Comparison of ENCODE assay signal across 14 cellular contexts in genomic region chr22:44947029-44947428, GRCh38.
DNase-seq lines count a peak whose midpoint lies in the region; TF ChIP-seq lines count a peak whose summit lies in the region.
"Had no signal": no experiment of that assay in that cellular context is flagged by ENCODE, and none has a peak within 500 bp of the region (broad histone marks: within the 10 kb centered on the region; RNA-seq: fewer than 3 reads in every experiment).

No MANE protein-coding gene starts in this region.

- peaks cover 0 to 5% (median 0%) of the 10 kb centered on the region in 4 donors for H3K9me3 ChIP-seq in esophagus muscularis mucosa
- H3K9me3 ChIP-seq: A549 had no signal

- no peak for TF ChIP-seq EP300 in esophagus muscularis mucosa (IDR thresholded peaks at IDR 0.05)

- no peaks in the 10 kb centered on the region for H3K36me3 ChIP-seq in esophagus muscularis mucosa

- H3K27ac ChIP-seq in esophagus muscularis mucosa (replicated peaks in 1 of 4) = no peak overlapping the region
- H3K27ac ChIP-seq: A549 had no signal

- H3K4me3 ChIP-seq in esophagus muscularis mucosa = no peak overlapping the region
- H3K4me3 ChIP-seq: A549, GM23338 had no signal

- peak; percentile 31 for DNase-seq in astrocyte of the hippocampus (ENCODE audit: low read depth, low spot score)
- peak; percentile 22 for DNase-seq in inferior parietal cortex (ENCODE audit: extremely low spot score)
- DNase-seq in occipital lobe (lab: John Stamatoyannopoulos, UW) = peak; percentile 44
- no peak for DNase-seq in esophagus muscularis mucosa (ENCODE audit: extremely low spot score)
- DNase-seq in NCI-H128 (lab: John Stamatoyannopoulos, UW; ENCODE audit: unreplicated experiment) = no peak
- no peak for DNase-seq in activated CD4-positive, alpha-beta T cell treated with anti-CD3 and anti-CD28 coated beads, Interleukin-2, amount 10 ng/mL, durations not matched to agents 24 days and 14 days
- DNase-seq: CD8-positive, alpha-beta T cell; COR-L47; DND-41; GF-D8; H7 had no signal

- H3K36me3 Mint-ChIP-seq in activated CD4-positive, alpha-beta T cell treated with anti-CD3 and anti-CD28 coated beads, Interleukin-2, amount 10 ng/mL, durations not matched to agents 24 days and 14 days (ENCODE audit: low read depth) = no peaks in the 10 kb centered on the region
- H3K36me3 Mint-ChIP-seq: CD14-positive monocyte; CD8-positive, alpha-beta T cell had no signal

- H3K4me3 Mint-ChIP-seq in activated CD4-positive, alpha-beta T cell treated with anti-CD3 and anti-CD28 coated beads, Interleukin-2, amount 10 ng/mL, durations not matched to agents 24 days and 14 days = no peak overlapping the region
- H3K4me3 Mint-ChIP-seq: CD14-positive monocyte; CD8-positive, alpha-beta T cell; GM23338 had no signal

- H3K4me1 ChIP-seq in esophagus muscularis mucosa = no peaks in the 10 kb centered on the region
- H3K4me1 ChIP-seq: A549 had no signal

- intact Hi-C loops in esophagus muscularis mucosa (cut with DNase I) = no loop called here
- intact Hi-C loops in activated CD4-positive, alpha-beta T cell treated with anti-CD3 and anti-CD28 coated beads, Interleukin-2, amount 10 ng/mL, durations not matched to agents 24 days and 14 days (cut with micrococcal nuclease) = no loop called here

- no peak overlapping the region for H3K27ac Mint-ChIP-seq in activated CD4-positive, alpha-beta T cell treated with anti-CD3 and anti-CD28 coated beads, Interleukin-2, amount 10 ng/mL, durations not matched to agents 24 days and 14 days
- H3K27ac Mint-ChIP-seq: CD8-positive, alpha-beta T cell; GM23338 had no signal

- no peak for TF ChIP-seq POLR2A in esophagus muscularis mucosa (IDR thresholded peaks at IDR 0.05; ENCODE audit: low read depth)

- 90% methylated on average over 9 of the region's 10 CpGs for WGBS in esophagus muscularis mucosa

- H3K4me1 Mint-ChIP-seq in activated CD4-positive, alpha-beta T cell treated with anti-CD3 and anti-CD28 coated beads, Interleukin-2, amount 10 ng/mL, durations not matched to agents 24 days and 14 days = no peaks in the 10 kb centered on the region
- H3K4me1 Mint-ChIP-seq: CD14-positive monocyte had no signal

- no peak for TF ChIP-seq CTCF in esophagus muscularis mucosa (IDR thresholded peaks at IDR 0.05)

- H3K27me3 ChIP-seq in esophagus muscularis mucosa = peaks cover 0 to 23% (median 0%) of the 10 kb centered on the region in 4 donors

- no peaks in the 10 kb centered on the region for H3K9me3 Mint-ChIP-seq in activated CD4-positive, alpha-beta T cell treated with anti-CD3 and anti-CD28 coated beads, Interleukin-2, amount 10 ng/mL, durations not matched to agents 24 days and 14 days
- H3K9me3 Mint-ChIP-seq: CD8-positive, alpha-beta T cell had no signal

- no peaks in the 10 kb centered on the region for H3K27me3 Mint-ChIP-seq in activated CD4-positive, alpha-beta T cell treated with anti-CD3 and anti-CD28 coated beads, Interleukin-2, amount 10 ng/mL, durations not matched to agents 24 days and 14 days

Comparison
In these comparisons a context has a peak if more than half of its experiments do, and no peak if none do; other contexts are left out.
1. DNase-seq: peak in astrocyte of the hippocampus (single experiment), inferior parietal cortex (single experiment) and occipital lobe (single experiment); none in esophagus muscularis mucosa (single experiment), NCI-H128 (single experiment) and activated CD4-positive, alpha-beta T cell treated with anti-CD3 and anti-CD28 coated beads, Interleukin-2, amount 10 ng/mL, durations not matched to agents 24 days and 14 days (single experiment).